Comparison of ENCODE assay signal across 23 cellular contexts in genomic region chr15:92929002-92929401, GRCh38. TPM values are rescaled to one million over a fixed set of nuclear protein-coding genes. Genes with fewer than 3 reads are reported as not detected.
DNase-seq lines count a peak whose midpoint lies in the region; ATAC-seq, FAIRE-seq and TF ChIP-seq lines count a peak whose summit lies in the region.
"Had no signal": no experiment of that assay in that cellular context is flagged by ENCODE, and none has a peak within 500 bp of the region (broad histone marks: within the 10 kb centered on the region; RNA-seq: fewer than 3 reads in every experiment).

No MANE protein-coding gene starts in this region.

- H3K4me3 ChIP-seq in gastrocnemius medialis (no peak overlapping the region), sigmoid colon (no peak overlapping the region)
- H3K4me3 ChIP-seq: A549, esophagus muscularis mucosa, left ventricle myocardium inferior, Peyer's patch had no signal

- TF ChIP-seq EP300 in sigmoid colon (IDR thresholded peaks at IDR 0.05), result no peak

- peaks cover 54 to 68% of the 10 kb centered on the region in 2 donors for H3K4me1 ChIP-seq in gastrocnemius medialis
- H3K4me1 ChIP-seq in sigmoid colon, result peaks cover 0 to 30% (median 17%) of the 10 kb centered on the region in 4 donors

- H3K4me1 Mint-ChIP-seq in activated T-cell treated with anti-CD3 and anti-CD28 coated beads, Interleukin-2, amount 50 U/mL, for 24 hours (ENCODE audit: low read depth), result peaks cover 68% of the 10 kb centered on the region
- peaks cover 46% of the 10 kb centered on the region for H3K4me1 Mint-ChIP-seq in activated T-cell treated with anti-CD3 and anti-CD28 coated beads, Interleukin-2, amount 50 U/mL, for 4 hours (ENCODE audit: low read depth)
- H3K4me1 Mint-ChIP-seq in T-cell, result peaks cover 67 to 70% (median 68%) of the 10 kb centered on the region in 3 donors

- H3K4me3 Mint-ChIP-seq in activated T-cell treated with anti-CD3 and anti-CD28 coated beads, Interleukin-2, amount 50 U/mL, for 24 hours, result no peak overlapping the region
- no peak overlapping the region for H3K4me3 Mint-ChIP-seq in activated T-cell treated with anti-CD3 and anti-CD28 coated beads, Interleukin-2, amount 50 U/mL, for 4 hours
- H3K4me3 Mint-ChIP-seq in T-cell, result no peak overlapping the region

- no peak for ATAC-seq in activated T-cell treated with anti-CD3 and anti-CD28 coated beads, Interleukin-2, amount 50 U/mL, for 4 hours
- ATAC-seq in gastrocnemius medialis (no peak), T-cell (replicated peaks in 1 of 4) (no peak)
- ATAC-seq: A549, SK-N-SH treated with all-trans-retinoic acid at 6 μM for 48 hours had no signal

- peaks cover 98% of the 10 kb centered on the region for H3K36me3 Mint-ChIP-seq in activated T-cell treated with anti-CD3 and anti-CD28 coated beads, Interleukin-2, amount 50 U/mL, for 24 hours (ENCODE audit: low read depth)
- H3K36me3 Mint-ChIP-seq in activated T-cell treated with anti-CD3 and anti-CD28 coated beads, Interleukin-2, amount 50 U/mL, for 4 hours (ENCODE audit: insufficient read depth), result peaks cover 51% of the 10 kb centered on the region
- H3K36me3 Mint-ChIP-seq in T-cell, result peaks cover 81% of the 10 kb centered on the region

- TF ChIP-seq CTCF in VCaP (conservative IDR thresholded peaks at IDR 0.05) (no peak), gastrocnemius medialis (IDR thresholded peaks at IDR 0.05 in 4 of 5, conservative IDR thresholded peaks at IDR 0.05 in 1 of 5) (no peak), D721Med (IDR thresholded peaks at IDR 0.05; ENCODE audit: insufficient read depth, missing control alignments) (no peak), sigmoid colon (IDR thresholded peaks at IDR 0.05) (no peak)

- H3K27me3 ChIP-seq in gastrocnemius medialis (no peaks in the 10 kb centered on the region), sigmoid colon (no peaks in the 10 kb centered on the region)
- H3K27me3 ChIP-seq: brain microvascular endothelial cell, esophagus muscularis mucosa, Peyer's patch had no signal

- CTCF ChIA-PET in T-cell (lab: Charles Lee), result interaction anchor here in 1 of 2 donors (1.1 to 2.0 kb wide), 4 partner anchors 11 to 133 kb away, joined by 5 to 7 read pairs (median 6); no protein-coding TSS in a partner anchor

- intact Hi-C loops in gastrocnemius medialis (cut with DNase I; ENCODE audit: low total_unique reads), result no loop called here
- intact Hi-C loops in sigmoid colon (cut with DNase I), result loop anchor here (5.0 kb wide), 1 partner anchor 33 kb away; no protein-coding TSS in a partner anchor

- no peaks in the 10 kb centered on the region for H3K9me3 Mint-ChIP-seq in activated T-cell treated with anti-CD3 and anti-CD28 coated beads, Interleukin-2, amount 50 U/mL, for 24 hours
- H3K9me3 Mint-ChIP-seq in activated T-cell treated with anti-CD3 and anti-CD28 coated beads, Interleukin-2, amount 50 U/mL, for 4 hours, result no peaks in the 10 kb centered on the region
- H3K9me3 Mint-ChIP-seq in T-cell, result no peaks in the 10 kb centered on the region

- in situ Hi-C loops in gastrocnemius medialis (cut with MboI; ENCODE audit: low sequenced_read_pairs in 4 of 4), result no loop called here

- POLR2A ChIA-PET in T-cell (lab: Charles Lee), result interaction anchor here in 1 of 2 donors (0.7 kb wide), 1 partner anchor 91 kb away, joined by 4 read pairs; no protein-coding TSS in a partner anchor

- peak overlapping the region; percentile 84 for H3K27ac Mint-ChIP-seq in activated T-cell treated with anti-CD3 and anti-CD28 coated beads, Interleukin-2, amount 50 U/mL, for 24 hours
- peak overlapping the region in 1 of 2 donors; percentile 79 for H3K27ac Mint-ChIP-seq in T-cell

- H3K36me3 ChIP-seq in gastrocnemius medialis, result peaks cover 0 to 68% of the 10 kb centered on the region in 2 donors
- peaks cover 6 to 97% (median 44%) of the 10 kb centered on the region in 4 donors for H3K36me3 ChIP-seq in sigmoid colon

- no peak for FAIRE-seq in D721Med (lab: Jason Lieb, UNC)
- FAIRE-seq: A549 had no signal

- TF ChIP-seq POLR2A in gastrocnemius medialis (IDR thresholded peaks at IDR 0.05) (no peak), sigmoid colon (IDR thresholded peaks at IDR 0.05) (no peak)

- H3K27ac ChIP-seq in VCaP (0 out of 2 replicates have a peak overlapping the region, but pooled peaks have one; percentile 1), epithelial cell of prostate (peak overlapping the region; percentile 33), gastrocnemius medialis (peak overlapping the region; percentile 68 to 91 (median 80)), sigmoid colon (no peak overlapping the region)
- H3K27ac ChIP-seq: A549, brain microvascular endothelial cell, C4-2B, esophagus muscularis mucosa, left ventricle myocardium inferior, Peyer's patch had no signal

- H3K27me3 Mint-ChIP-seq in activated T-cell treated with anti-CD3 and anti-CD28 coated beads, Interleukin-2, amount 50 U/mL, for 24 hours, result no peaks in the 10 kb centered on the region
- no peaks in the 10 kb centered on the region for H3K27me3 Mint-ChIP-seq in activated T-cell treated with anti-CD3 and anti-CD28 coated beads, Interleukin-2, amount 50 U/mL, for 4 hours (ENCODE audit: low read depth)
- no peaks in the 10 kb centered on the region for H3K27me3 Mint-ChIP-seq in T-cell

- H3K9me3 ChIP-seq in gastrocnemius medialis, result no peaks in the 10 kb centered on the region
- no peaks in the 10 kb centered on the region for H3K9me3 ChIP-seq in sigmoid colon
- H3K9me3 ChIP-seq: A549, esophagus muscularis mucosa, left ventricle myocardium inferior, Peyer's patch had no signal

- 93 to 95% methylated on average over 6 of the region's 6 CpGs for WGBS in sigmoid colon, 2 donors

- DNase-seq in activated T-cell treated with anti-CD3 and anti-CD28 coated beads, Interleukin-2, amount 50 U/mL, for 24 hours, result no peak
- no peak for DNase-seq in activated T-cell treated with anti-CD3 and anti-CD28 coated beads, Interleukin-2, amount 50 U/mL, for 4 hours
- DNase-seq in epithelial cell of prostate (ENCODE audit: low read depth, low spot score) (no peak), gastrocnemius medialis (no peak), T-cell (no peak), D721Med (ENCODE audit: insufficient read length, low spot score) (no peak), sigmoid colon (no peak)
- DNase-seq: activated CD8-positive, alpha-beta memory T cell treated with anti-CD3 and anti-CD28 coated beads for 24 hours; activated gamma-delta T cell; brain microvascular endothelial cell; DND-41; H7; Kasumi-1; left ventricle myocardium inferior; NCI-H1092 treated with DMSO at 0.1 percent for 48 hours; NCI-H2171; Peyer's patch; stimulated activated naive CD4-positive, alpha-beta T cell treated with Interleukin-2 at 50 U/mL for 16 hours had no signal

RNA-seq across cellular contexts. Expression of gene CHD2, which starts 28.9 kb away (rescaled TPM):
- 10 to 100 TPM; 58.0 to 67.7 (median 59.7) TPM for total RNA-seq in activated T-cell treated with anti-CD3 and anti-CD28 coated beads, Interleukin-2, amount 50 U/mL, for 4 hours
- total RNA-seq in gastrocnemius medialis (10 to 100 TPM; 26.9 to 55.5 (median 33.7) TPM), T-cell (100 to 1,000 TPM; 231 to 506 (median 266) TPM), sigmoid colon (100 to 1,000 TPM in 1 of 4 donors, 10 to 100 TPM in 3; 75.9 to 108 (median 90.0) TPM)
- polyA plus RNA-seq in sigmoid colon, result 10 to 100 TPM; 16.0 to 48.4 (median 16.8) TPM

Comparison
In these comparisons a context has a peak if more than half of its experiments do, and no peak if none do; other contexts are left out.
1. H3K27ac ChIP-seq: peak in VCaP (single experiment), epithelial cell of prostate (single experiment) and gastrocnemius medialis (4 of 4); none in sigmoid colon (0 of 4).